Comparison of ENCODE assay signal across 28 cellular contexts in the genomic region with DNA sequence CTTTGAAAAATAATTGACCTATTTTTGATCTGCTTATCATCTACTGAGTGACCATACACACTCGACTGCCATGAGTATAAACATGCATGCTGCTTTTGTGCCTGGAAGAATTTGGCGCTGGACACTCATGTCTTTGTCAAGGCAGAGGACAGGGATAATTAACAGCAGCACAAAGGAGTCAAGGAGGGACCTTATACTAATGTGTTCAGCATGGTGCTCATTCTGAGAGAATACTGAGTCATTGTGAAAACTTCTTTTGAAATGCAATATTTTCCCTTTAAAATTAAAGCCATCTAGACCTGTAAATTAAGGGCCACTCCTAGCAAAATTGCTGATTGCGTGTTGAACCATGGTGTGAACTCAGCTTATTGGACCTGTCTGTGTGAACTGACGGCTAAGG.
A peak's percentile ranks its signal among the peaks of the same experiment; 100 is the strongest.
DNase-seq lines count a peak whose midpoint lies in the region; ATAC-seq and TF ChIP-seq lines count a peak whose summit lies in the region.
"Had no signal": no experiment of that assay in that cellular context is flagged by ENCODE, and none has a peak within 500 bp of the region (broad histone marks: within the 10 kb centered on the region; RNA-seq: fewer than 3 reads in every experiment).

No MANE protein-coding gene starts in this region.

- H3K27ac Mint-ChIP-seq in Caco-2 (ENCODE audit: unreplicated experiment) (no peak overlapping the region), MCF 10A (ENCODE audit: low read depth, unreplicated experiment) (no peak overlapping the region)
- H3K27ac Mint-ChIP-seq: activated naive CD4-positive, alpha-beta T cell treated with anti-CD3 and anti-CD28 coated beads, Interleukin-2, amount 50 U/mL, for 24 hours; immature natural killer cell; nephron progenitor cell had no signal

- H3K36me3 ChIP-seq in Caco-2 (ENCODE audit: control insufficient read depth, insufficient read depth, low read length) = no peaks in the 10 kb centered on the region
- H3K36me3 ChIP-seq: ovary had no signal

- no TSS peak for BruUV-seq in Caco-2 (replicated peaks; lab: Mats Ljungman, UMichigan)
- no TSS peak for BruUV-seq in MCF 10A (replicated peaks; lab: Mats Ljungman, UMichigan)

- H3K4me1 ChIP-seq in Caco-2 = no peaks in the 10 kb centered on the region
- H3K4me1 ChIP-seq: BE2C had no signal

- H3K27me3 Mint-ChIP-seq in Caco-2 (ENCODE audit: insufficient read depth, unreplicated experiment) (no peaks in the 10 kb centered on the region), MCF 10A (ENCODE audit: insufficient read depth, unreplicated experiment) (no peaks in the 10 kb centered on the region)

- H3K4me3 ChIP-seq in AG10803 (ENCODE audit: low read length) (no peak overlapping the region), dorsolateral prefrontal cortex (no peak overlapping the region), Caco-2 (ENCODE audit: low read depth, low read length) (no peak overlapping the region)
- H3K4me3 ChIP-seq: A549, ovary, stomach, tibial artery had no signal

- H3K9me3 ChIP-seq in Caco-2 = no peaks in the 10 kb centered on the region
- H3K9me3 ChIP-seq: A549, BE2C, ovary, stomach, tibial artery had no signal

- intact Hi-C loops in dorsolateral prefrontal cortex (cut with DNase I) (no loop called here), Caco-2 (cut with micrococcal nuclease; ENCODE audit: unreplicated experiment) (no loop called here), MCF 10A (cut with micrococcal nuclease) (no loop called here)

- no peaks in the 10 kb centered on the region for H3K9me3 Mint-ChIP-seq in Caco-2 (ENCODE audit: unreplicated experiment)
- no peaks in the 10 kb centered on the region for H3K9me3 Mint-ChIP-seq in MCF 10A (ENCODE audit: unreplicated experiment)
- H3K9me3 Mint-ChIP-seq: activated naive CD4-positive, alpha-beta T cell treated with anti-CD3 and anti-CD28 coated beads, Interleukin-2, amount 50 U/mL, for 24 hours; immature natural killer cell; nephron progenitor cell had no signal

- POLR2A ChIA-PET in Caco-2 (lab: Charles Lee) = no interaction called here
- POLR2A ChIA-PET in MCF 10A (lab: Yijun Ruan, JAX) = no interaction called here

- peak overlapping the region in 36 of 59 donors; percentile 2 to 86 (median 64) for H3K27ac ChIP-seq in dorsolateral prefrontal cortex
- H3K27ac ChIP-seq: ovary, stomach, tibial artery had no signal

- ATAC-seq in GM19463 (IDR thresholded peaks at IDR 0.05; ENCODE audit: unreplicated experiment) (peak; percentile 53), HG02884 (IDR thresholded peaks at IDR 0.05; ENCODE audit: unreplicated experiment) (peak; percentile 70), GM21390 (IDR thresholded peaks at IDR 0.05; ENCODE audit: unreplicated experiment) (no peak), HG03460 (IDR thresholded peaks at IDR 0.05; ENCODE audit: unreplicated experiment) (no peak)
- ATAC-seq: A549, HCT116, left colon had no signal

- CTCF ChIA-PET in Caco-2 (lab: Charles Lee) = no interaction called here
- CTCF ChIA-PET in MCF 10A (lab: Yijun Ruan, JAX) = no interaction called here

- H3K4me1 Mint-ChIP-seq in Caco-2 (ENCODE audit: low read depth, unreplicated experiment) (no peaks in the 10 kb centered on the region), MCF 10A (ENCODE audit: insufficient read depth, unreplicated experiment) (no peaks in the 10 kb centered on the region)
- H3K4me1 Mint-ChIP-seq: activated naive CD4-positive, alpha-beta T cell treated with anti-CD3 and anti-CD28 coated beads, Interleukin-2, amount 50 U/mL, for 24 hours; immature natural killer cell; nephron progenitor cell had no signal

- H3K4me3 Mint-ChIP-seq in Caco-2 (ENCODE audit: unreplicated experiment) (no peak overlapping the region), MCF 10A (ENCODE audit: unreplicated experiment) (no peak overlapping the region)
- H3K4me3 Mint-ChIP-seq: activated naive CD4-positive, alpha-beta T cell treated with anti-CD3 and anti-CD28 coated beads, Interleukin-2, amount 50 U/mL, for 24 hours; immature natural killer cell; nephron progenitor cell had no signal

- DNase-seq in AG10803 (ENCODE audit: low read depth) = peak; percentile 29
- no peak for DNase-seq in dorsolateral prefrontal cortex
- DNase-seq in Caco-2 = no peak
- no peak for DNase-seq in MCF 10A (ENCODE audit: unreplicated experiment)
- DNase-seq: anterior cingulate cortex; BE2C; effector memory CD4-positive, alpha-beta T cell; erythroblast; hypothalamus; immature natural killer cell; left colon; mammary epithelial cell; NCI-H1105; NCI-H2029; NCI-H2227 treated with DMSO at 0.1 percent for 48 hours; nephron progenitor cell; ovary; stomach; SW 1271; T-helper 9 cell; tibial artery had no signal

- TF ChIP-seq CTCF in AG10803 (conservative IDR thresholded peaks at IDR 0.05; ENCODE audit: low read length) (no peak), dorsolateral prefrontal cortex (IDR thresholded peaks at IDR 0.05 in 54 of 56, conservative IDR thresholded peaks at IDR 0.05 in 2 of 56; ENCODE audit: low read depth in 1 of 56, partially characterized antibody in 56 of 56) (no peak), Caco-2 (IDR thresholded peaks at IDR 0.05; ENCODE audit: insufficient read depth in 1 of 2, low read depth in 1 of 2, low read length in 1 of 2, severe bottlenecking in 1 of 2, unreplicated experiment in 1 of 2) (no peak), MCF 10A (IDR thresholded peaks at IDR 0.05; ENCODE audit: unreplicated experiment) (no peak)

- H3K36me3 Mint-ChIP-seq in Caco-2 (ENCODE audit: insufficient read depth, unreplicated experiment) (peaks cover 7% of the 10 kb centered on the region), MCF 10A (ENCODE audit: insufficient read depth, unreplicated experiment) (peaks cover 27% of the 10 kb centered on the region)
- H3K36me3 Mint-ChIP-seq: activated naive CD4-positive, alpha-beta T cell treated with anti-CD3 and anti-CD28 coated beads, Interleukin-2, amount 50 U/mL, for 24 hours had no signal

- H3K27me3 ChIP-seq in dorsolateral prefrontal cortex (no peaks in the 10 kb centered on the region), Caco-2 (replicated peaks; ENCODE audit: control insufficient read depth, insufficient read depth, low read length) (no peaks in the 10 kb centered on the region)
- H3K27me3 ChIP-seq: BE2C, ovary, stomach, tibial artery had no signal

Comparison
In these comparisons a context has a peak if more than half of its experiments do, and no peak if none do; other contexts are left out.
1. ATAC-seq: peak in GM19463 (single experiment) and HG02884 (single experiment); none in GM21390 (single experiment) and HG03460 (single experiment).